11 cellular contexts compared by ENCODE assay signal in genomic region chr9:129068110-129068509, GRCh38. TPM values are rescaled to one million over a fixed set of nuclear protein-coding genes. Genes with fewer than 3 reads are reported as not detected.
DNase-seq lines count a peak whose midpoint lies in the region; ATAC-seq and TF ChIP-seq lines count a peak whose summit lies in the region.
"Had no signal": no experiment of that assay in that cellular context is flagged by ENCODE, and none has a peak within 500 bp of the region (broad histone marks: within the 10 kb centered on the region; RNA-seq: fewer than 3 reads in every experiment).

No MANE protein-coding gene starts in this region.

- H3K4me1 ChIP-seq in left ventricle myocardium inferior: peaks cover 22% of the 10 kb centered on the region
- peaks cover 0 to 19% of the 10 kb centered on the region in 2 donors for H3K4me1 ChIP-seq in right atrium auricular region
- H3K4me1 ChIP-seq in stomach: peaks cover 20 to 43% (median 35%) of the 10 kb centered on the region in 4 donors

- intact Hi-C loops in left ventricle myocardium inferior (cut with micrococcal nuclease) (no loop called here), stomach (cut with DNase I; ENCODE audit: low total_unique reads) (no loop called here)

- TF ChIP-seq CTCF in left ventricle myocardium inferior (IDR thresholded peaks at IDR 0.05; ENCODE audit: borderline replicate concordance): no peak
- TF ChIP-seq CTCF in right atrium auricular region (IDR thresholded peaks at IDR 0.05): no peak
- TF ChIP-seq CTCF in stomach (IDR thresholded peaks at IDR 0.05): no peak

- TF ChIP-seq POLR2A in stomach (IDR thresholded peaks at IDR 0.05): no peak

- TF ChIP-seq EP300 in stomach (IDR thresholded peaks at IDR 0.05): no peak

- H3K27ac ChIP-seq in left ventricle myocardium inferior (replicated peaks) (peak overlapping the region; percentile 92), right atrium auricular region (no peak overlapping the region), angular gyrus (ENCODE audit: low read depth, low read length) (peak overlapping the region; percentile 40), stomach (peak overlapping the region in 4 of 5 donors; percentile 81 to 88 (median 84))

- ATAC-seq in HG03108 (IDR thresholded peaks at IDR 0.05; ENCODE audit: unreplicated experiment): no peak
- ATAC-seq: GM23338, left lobe of liver had no signal

- no peaks in the 10 kb centered on the region for H3K9me3 ChIP-seq in left ventricle myocardium inferior (replicated peaks)
- no peaks in the 10 kb centered on the region for H3K9me3 ChIP-seq in right atrium auricular region
- no peaks in the 10 kb centered on the region for H3K9me3 ChIP-seq in stomach

- DNase-seq in left ventricle myocardium inferior: no peak
- DNase-seq in right atrium auricular region (ENCODE audit: low spot score): no peak
- no peak for DNase-seq in stomach
- DNase-seq in DMS 273 treated with DMSO at 0.1 percent for 48 hours (lab: John Stamatoyannopoulos, UW): no peak
- DNase-seq: activated CD4-positive, CD25-positive, alpha-beta regulatory T cell; NCI-H2081; NCI-H748 treated with DMSO at 0.1 percent for 48 hours had no signal

- no peaks in the 10 kb centered on the region for H3K27me3 ChIP-seq in left ventricle myocardium inferior (ENCODE audit: low read depth)
- no peaks in the 10 kb centered on the region for H3K27me3 ChIP-seq in right atrium auricular region
- H3K27me3 ChIP-seq in stomach: no peaks in the 10 kb centered on the region

- H3K36me3 ChIP-seq in left ventricle myocardium inferior (peaks cover 66% of the 10 kb centered on the region), right atrium auricular region (peaks cover 42% of the 10 kb centered on the region), stomach (peaks cover 39 to 83% (median 78%) of the 10 kb centered on the region in 4 donors)

- H3K4me3 ChIP-seq in left ventricle myocardium inferior (no peak overlapping the region), right atrium auricular region (no peak overlapping the region), stomach (no peak overlapping the region)
- H3K4me3 ChIP-seq: GM23338 had no signal

- WGBS in stomach, 5 donors: 80 to 95% (median 93%) methylated on average over 13 to 19 of the region's 19 CpGs

RNA-seq across cellular contexts. Expression of gene DOLPP1, which starts 12.8 kb away (rescaled TPM):
- total RNA-seq in left ventricle myocardium inferior (9.4 TPM), right atrium auricular region (1 to 10 TPM; 4.8 to 5.4 TPM), stomach (10 to 100 TPM in 4 of 5 donors, 1 to 10 TPM in 1; 5.5 to 84.0 (median 17.4) TPM)
- polyA plus RNA-seq in stomach: 10 to 100 TPM in 1 of 3 donors, 1 to 10 TPM in 2; 3.4 to 11.4 (median 8.3) TPM

RNA-seq across cellular contexts. Expression of gene MIGA2, which starts 31.7 kb away (rescaled TPM):
- 35.6 TPM for total RNA-seq in left ventricle myocardium inferior
- 10 to 100 TPM; 34.2 to 40.2 TPM for total RNA-seq in right atrium auricular region
- total RNA-seq in stomach: 100 to 1,000 TPM in 1 of 5 donors, 10 to 100 TPM in 4; 34.5 to 175 (median 49.0) TPM
- polyA plus RNA-seq in stomach: 10 to 100 TPM in 2 of 3 donors, 1 to 10 TPM in 1; 9.0 to 28.2 (median 10.4) TPM

RNA-seq across cellular contexts. Expression of gene SH3GLB2, which starts 40.0 kb away (rescaled TPM):
- total RNA-seq in left ventricle myocardium inferior: 33.9 TPM
- 10 to 100 TPM; 25.6 to 41.3 TPM for total RNA-seq in right atrium auricular region
- 100 to 1,000 TPM in 4 of 5 donors, 10 to 100 TPM in 1; 50.5 to 408 (median 138) TPM for total RNA-seq in stomach
- polyA plus RNA-seq in stomach: 100 to 1,000 TPM in 2 of 3 donors, 10 to 100 TPM in 1; 58.2 to 113 (median 102) TPM

RNA-seq across cellular contexts. Expression of gene CRAT, which starts 42.5 kb away (rescaled TPM):
- 85.3 TPM for total RNA-seq in left ventricle myocardium inferior
- 10 to 100 TPM; 73.0 to 75.0 TPM for total RNA-seq in right atrium auricular region
- 10 to 100 TPM; 13.0 to 92.2 (median 49.6) TPM for total RNA-seq in stomach
- polyA plus RNA-seq in stomach: 10 to 100 TPM; 25.8 to 28.5 (median 28.1) TPM

RNA-seq across cellular contexts. Expression of gene PTPA, which starts 43.1 kb away (rescaled TPM):
- total RNA-seq in left ventricle myocardium inferior (162 TPM), right atrium auricular region (10 to 100 TPM; 81.3 to 89.9 TPM), stomach (100 to 1,000 TPM in 1 of 5 donors, 10 to 100 TPM in 4; 12.3 to 118 (median 48.8) TPM)
- polyA plus RNA-seq in stomach: 100 to 1,000 TPM in 1 of 3 donors, 10 to 100 TPM in 2; 69.2 to 111 (median 77.9) TPM

Comparison
In these comparisons a context has a peak if more than half of its experiments do, and no peak if none do; other contexts are left out.
1. H3K27ac ChIP-seq: peak in left ventricle myocardium inferior (single experiment), angular gyrus (single experiment) and stomach (4 of 5); none in right atrium auricular region (0 of 2).